ENCODE assay signal across 12 cellular contexts in genomic region chr2:72561621-72562318, GRCh38.
DNase-seq lines count a peak whose midpoint lies in the region; ATAC-seq, FAIRE-seq and TF ChIP-seq lines count a peak whose summit lies in the region.
"Had no signal": no experiment of that assay in that cellular context is flagged by ENCODE, and none has a peak within 500 bp of the region (broad histone marks: within the 10 kb centered on the region; RNA-seq: fewer than 3 reads in every experiment).

No MANE protein-coding gene starts in this region.

- TF ChIP-seq RAD21 in K562 (CRISPR knock-in tag; conservative IDR thresholded peaks at IDR 0.05 in 1 of 2, IDR thresholded peaks at IDR 0.05 in 1 of 2): no peak

- in situ Hi-C loops in K562 (cut with MboI): no loop called here

- no peak overlapping the region for H3K9ac ChIP-seq in K562 (ENCODE audit: insufficient read depth in 1 of 2, low read depth in 2 of 2, low read length in 2 of 2)

- POLR2A ChIA-PET in K562 (lab: Yijun Ruan, JAX): interaction anchor here (1.2 to 1.4 kb wide), 2 partner anchors 16 to 17 kb away, joined by 3 to 4 read pairs; no protein-coding TSS in a partner anchor
- POLR2A ChIA-PET in activated CD4-positive, alpha-beta memory T cell treated with anti-CD3 and anti-CD28 coated beads for 36 hours (lab: Charles Lee): no interaction called here

- DNase-seq in HCEC 1CT (peak; percentile 80), K562 (ENCODE audit: extremely low read depth in 1 of 4, low spot score in 3 of 4) (no peak), left ventricle myocardium inferior (no peak), sigmoid colon (no peak), NCI-H1694 treated with DMSO at 0.1 percent for 48 hours (lab: John Stamatoyannopoulos, UW) (no peak), T-helper 17 cell (no peak)
- DNase-seq in activated T-cell treated with anti-CD3 and anti-CD28 coated beads, Interleukin-2, amount 50 U/mL, for 4 hours: no peak
- no peak for DNase-seq in activated CD4-positive, alpha-beta memory T cell treated with anti-CD3 and anti-CD28 coated beads for 36 hours
- DNase-seq: activated CD4-positive, alpha-beta T cell treated with anti-CD3 and anti-CD28 coated beads, Interleukin-2, amount 50 U/mL, for 1 hour; MV-4-11 had no signal

- no TSS peak for BruUV-seq in K562 (replicated peaks; lab: Mats Ljungman, UMichigan)

- H3K36me3 Mint-ChIP-seq in activated T-cell treated with anti-CD3 and anti-CD28 coated beads, Interleukin-2, amount 50 U/mL, for 4 hours (ENCODE audit: insufficient read depth): peaks cover 15% of the 10 kb centered on the region
- peaks cover 11% of the 10 kb centered on the region for H3K36me3 Mint-ChIP-seq in T-helper 17 cell (ENCODE audit: low read depth)
- peaks cover 8% of the 10 kb centered on the region for H3K36me3 Mint-ChIP-seq in activated CD4-positive, alpha-beta memory T cell treated with anti-CD3 and anti-CD28 coated beads for 36 hours
- H3K36me3 Mint-ChIP-seq: stimulated activated effector memory CD8-positive, alpha-beta T cell treated with anti-CD3 and anti-CD28 coated beads, Interleukin-12 subunit alpha, Interleukin-12 subunit beta, amount 100 ng/mL, for 72 hours had no signal

- no peak for FAIRE-seq in K562 (lab: Jason Lieb, UNC)

- H3K27me3 ChIP-seq in K562 (ENCODE audit: control insufficient read depth in 2 of 2, insufficient read depth in 2 of 2, low read length in 2 of 2) (no peaks in the 10 kb centered on the region), left ventricle myocardium inferior (ENCODE audit: low read depth) (no peaks in the 10 kb centered on the region), sigmoid colon (no peaks in the 10 kb centered on the region)

- TF ChIP-seq CTCF in K562 (IDR thresholded peaks at IDR 0.05 in 2 of 3, conservative IDR thresholded peaks at IDR 0.05 in 1 of 3; ENCODE audit: insufficient read depth in 2 of 3, low read depth in 1 of 3, low read length in 3 of 3) (no peak), left ventricle myocardium inferior (IDR thresholded peaks at IDR 0.05; ENCODE audit: borderline replicate concordance) (no peak), sigmoid colon (IDR thresholded peaks at IDR 0.05) (no peak)

- intact Hi-C loops in K562 (cut with micrococcal nuclease): no loop called here
- intact Hi-C loops in left ventricle myocardium inferior (cut with micrococcal nuclease): no loop called here
- intact Hi-C loops in sigmoid colon (cut with DNase I): no loop called here
- intact Hi-C loops in activated CD4-positive, alpha-beta memory T cell treated with anti-CD3 and anti-CD28 coated beads for 36 hours (cut with micrococcal nuclease): no loop called here

- CTCF ChIA-PET in K562 (lab: Yijun Ruan, JAX; ENCODE audit: low intra/inter-chr PET ratio): no interaction called here
- CTCF ChIA-PET in activated CD4-positive, alpha-beta memory T cell treated with anti-CD3 and anti-CD28 coated beads for 36 hours (lab: Charles Lee): no interaction called here

- no peak overlapping the region for H3K27ac Mint-ChIP-seq in T-helper 17 cell
- H3K27ac Mint-ChIP-seq in activated CD4-positive, alpha-beta memory T cell treated with anti-CD3 and anti-CD28 coated beads for 36 hours: no peak overlapping the region
- H3K27ac Mint-ChIP-seq: stimulated activated effector memory CD8-positive, alpha-beta T cell treated with anti-CD3 and anti-CD28 coated beads, Interleukin-12 subunit alpha, Interleukin-12 subunit beta, amount 100 ng/mL, for 72 hours had no signal

- no peaks in the 10 kb centered on the region for H3K27me3 Mint-ChIP-seq in activated T-cell treated with anti-CD3 and anti-CD28 coated beads, Interleukin-2, amount 50 U/mL, for 4 hours (ENCODE audit: low read depth)
- no peaks in the 10 kb centered on the region for H3K27me3 Mint-ChIP-seq in T-helper 17 cell
- no peaks in the 10 kb centered on the region for H3K27me3 Mint-ChIP-seq in activated CD4-positive, alpha-beta memory T cell treated with anti-CD3 and anti-CD28 coated beads for 36 hours

- ATAC-seq in K562 (peak; percentile 69), T-helper 17 cell (no peak)
- ATAC-seq in activated T-cell treated with anti-CD3 and anti-CD28 coated beads, Interleukin-2, amount 50 U/mL, for 4 hours: no peak
- ATAC-seq: stimulated activated effector memory CD8-positive, alpha-beta T cell treated with anti-CD3 and anti-CD28 coated beads, Interleukin-12 subunit alpha, Interleukin-12 subunit beta, amount 100 ng/mL, for 72 hours had no signal

- H3K4me1 ChIP-seq in K562 (replicated peaks in 1 of 2; ENCODE audit: control insufficient read depth in 2 of 2, insufficient read depth in 2 of 2, low read length in 2 of 2) (no peaks in the 10 kb centered on the region; a peak in 1 of 5 replicates), left ventricle myocardium inferior (peaks cover 49% of the 10 kb centered on the region), sigmoid colon (peaks cover 0 to 21% (median 10%) of the 10 kb centered on the region in 4 donors)

- no peaks in the 10 kb centered on the region for H3K9me1 ChIP-seq in K562 (ENCODE audit: control insufficient read depth, insufficient read depth, low read length)

- H3K9me3 ChIP-seq in K562 (replicated peaks; ENCODE audit: control insufficient read depth, insufficient read depth, low read depth, low read length): no peaks in the 10 kb centered on the region
- no peaks in the 10 kb centered on the region for H3K9me3 ChIP-seq in left ventricle myocardium inferior (replicated peaks)
- H3K9me3 ChIP-seq in sigmoid colon: no peaks in the 10 kb centered on the region
- no peaks in the 10 kb centered on the region for H3K9me3 ChIP-seq in T-helper 17 cell (ENCODE audit: control insufficient read depth, low read length, poor library complexity, severe bottlenecking)

- H3K4me3 ChIP-seq in K562: no peak overlapping the region
- H3K4me3 ChIP-seq in left ventricle myocardium inferior: no peak overlapping the region
- H3K4me3 ChIP-seq in sigmoid colon: no peak overlapping the region
- H3K4me3 ChIP-seq: skin epidermis had no signal

- H2AFZ ChIP-seq in K562 (ENCODE audit: low read depth, low read length): peak overlapping the region; percentile 48; the same call in 1 of the 2 replicates

- no peak for TF ChIP-seq POLR2A in K562 (conservative IDR thresholded peaks at IDR 0.05)
- no peak for TF ChIP-seq POLR2A in sigmoid colon (IDR thresholded peaks at IDR 0.05)

- TF ChIP-seq EP300 in K562 (IDR thresholded peaks at IDR 0.05; ENCODE audit: low read length) (no peak), sigmoid colon (IDR thresholded peaks at IDR 0.05) (no peak)

- no peaks in the 10 kb centered on the region for H4K20me1 ChIP-seq in K562 (replicated peaks; ENCODE audit: control insufficient read depth, insufficient read depth, low read length)

- no peaks in the 10 kb centered on the region for H3K9me3 Mint-ChIP-seq in activated T-cell treated with anti-CD3 and anti-CD28 coated beads, Interleukin-2, amount 50 U/mL, for 4 hours
- no peaks in the 10 kb centered on the region for H3K9me3 Mint-ChIP-seq in activated CD4-positive, alpha-beta memory T cell treated with anti-CD3 and anti-CD28 coated beads for 36 hours
- H3K9me3 Mint-ChIP-seq: stimulated activated effector memory CD8-positive, alpha-beta T cell treated with anti-CD3 and anti-CD28 coated beads, Interleukin-12 subunit alpha, Interleukin-12 subunit beta, amount 100 ng/mL, for 72 hours had no signal

- no peak overlapping the region for H3K4me2 ChIP-seq in K562 (ENCODE audit: insufficient read depth, low read length)

- H3K27ac ChIP-seq in K562 (ENCODE audit: extremely low read depth, low read depth, low read length): no peak overlapping the region
- H3K27ac ChIP-seq in left ventricle myocardium inferior (replicated peaks): peak overlapping the region; percentile 27
- peak overlapping the region; percentile 12 to 53 (median 38) for H3K27ac ChIP-seq in sigmoid colon

- peaks cover 10% of the 10 kb centered on the region for H3K4me1 Mint-ChIP-seq in activated T-cell treated with anti-CD3 and anti-CD28 coated beads, Interleukin-2, amount 50 U/mL, for 4 hours (ENCODE audit: low read depth)
- H3K4me1 Mint-ChIP-seq in T-helper 17 cell: peaks cover 13% of the 10 kb centered on the region
- H3K4me1 Mint-ChIP-seq in activated CD4-positive, alpha-beta memory T cell treated with anti-CD3 and anti-CD28 coated beads for 36 hours (ENCODE audit: low read depth): peaks cover 5% of the 10 kb centered on the region
- H3K4me1 Mint-ChIP-seq: stimulated activated effector memory CD8-positive, alpha-beta T cell treated with anti-CD3 and anti-CD28 coated beads, Interleukin-12 subunit alpha, Interleukin-12 subunit beta, amount 100 ng/mL, for 72 hours had no signal

- H3K79me2 ChIP-seq in K562 (ENCODE audit: control insufficient read depth, insufficient read depth, low read length): no peaks in the 10 kb centered on the region

- H3K36me3 ChIP-seq in K562 (ENCODE audit: control insufficient read depth, insufficient read depth, low read length) (no peaks in the 10 kb centered on the region), left ventricle myocardium inferior (peaks cover 9% of the 10 kb centered on the region), sigmoid colon (no peaks in the 10 kb centered on the region)

- H3K4me3 Mint-ChIP-seq in activated T-cell treated with anti-CD3 and anti-CD28 coated beads, Interleukin-2, amount 50 U/mL, for 4 hours: no peak overlapping the region
- no peak overlapping the region for H3K4me3 Mint-ChIP-seq in T-helper 17 cell
- no peak overlapping the region for H3K4me3 Mint-ChIP-seq in activated CD4-positive, alpha-beta memory T cell treated with anti-CD3 and anti-CD28 coated beads for 36 hours
- H3K4me3 Mint-ChIP-seq: stimulated activated effector memory CD8-positive, alpha-beta T cell treated with anti-CD3 and anti-CD28 coated beads, Interleukin-12 subunit alpha, Interleukin-12 subunit beta, amount 100 ng/mL, for 72 hours had no signal

- 22% methylated on average over 4 of the region's 4 CpGs for WGBS in K562 (ENCODE audit: insufficient coverage, low coverage, missing lambda C conversion rate)
- 68 to 75% methylated on average over 4 of the region's 4 CpGs for WGBS in sigmoid colon, 2 donors

TF ChIP-seq in K562, 482 proteins besides CTCF, POLR2A, EP300 and RAD21:
- TF ChIP-seq TBP (optimal IDR thresholded peaks at IDR 0.05; ENCODE audit: low read depth, low read length) (peak; percentile 80), TAF15 (IDR thresholded peaks at IDR 0.05; ENCODE audit: low read depth, low read length) (no peak), FOXK1 (CRISPR knock-in tag; IDR thresholded peaks at IDR 0.05; ENCODE audit: borderline replicate concordance) (no peak)
